Comparison of ENCODE assay signal across 23 cellular contexts in the genomic region with DNA sequence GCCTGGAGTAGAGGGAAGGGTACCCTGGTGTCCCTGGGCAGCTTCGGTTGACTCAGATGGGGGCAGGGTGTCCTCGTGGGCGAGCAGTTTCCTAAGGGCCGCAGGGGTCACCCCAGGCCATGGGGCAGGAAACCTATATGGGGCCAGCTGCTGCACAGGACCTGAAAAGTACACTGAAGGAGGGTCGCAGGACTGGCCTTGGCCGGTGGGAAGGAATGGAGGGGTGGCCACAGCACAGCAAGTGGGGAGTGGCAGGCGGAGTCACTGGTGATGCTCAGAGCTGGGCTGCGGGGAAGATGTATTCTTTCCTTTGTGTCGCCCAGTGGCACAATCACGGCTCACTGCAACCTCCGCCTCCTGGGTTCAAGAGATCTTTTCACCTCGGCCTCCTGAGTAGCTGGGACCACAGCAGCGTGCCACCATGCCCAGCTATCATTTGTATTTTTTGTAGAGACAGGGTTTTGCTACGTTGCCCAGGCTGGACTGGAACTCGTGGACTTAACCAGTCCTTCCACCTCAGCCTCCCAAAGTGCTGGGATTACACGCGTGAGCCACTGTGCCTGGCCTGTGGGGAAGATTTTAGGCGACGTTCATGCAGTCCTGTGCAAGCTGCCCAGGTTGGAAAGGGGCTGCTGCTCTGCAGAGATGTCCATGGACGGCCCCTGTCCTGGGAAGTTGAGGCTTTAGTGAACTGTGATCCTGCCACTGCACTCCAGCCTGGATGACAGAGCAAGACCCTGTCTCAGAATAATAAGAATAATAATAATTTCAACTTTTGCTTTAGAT. TPM values are rescaled to one million over a fixed set of nuclear protein-coding genes. Genes with fewer than 3 reads are reported as not detected.
"Had no signal": no experiment of that assay in that cellular context is flagged by ENCODE, and none has a peak within 500 bp of the region (broad histone marks: within the 10 kb centered on the region; RNA-seq: fewer than 3 reads in every experiment).

No MANE protein-coding gene starts in this region.

- DNase-seq: activated CD4-positive, alpha-beta memory T cell treated with anti-CD3 and anti-CD28 coated beads for 36 hours; activated CD4-positive, alpha-beta T cell treated with anti-CD3 and anti-CD28 coated beads for 4 hours; activated CD4-positive, CD25-positive, alpha-beta regulatory T cell; activated naive CD4-positive, alpha-beta T cell treated with anti-CD3 and anti-CD28 coated beads for 36 hours; activated T-cell treated with anti-CD3 and anti-CD28 coated beads, Interleukin-2, amount 50 U/mL, for 1 hour; cerebellar nuclear complex; effector CD4-positive, alpha-beta T cell; heart left ventricle; islet precursor cell; left cardiac atrium; mesenchymal stem cell; posterior cingulate gyrus; sigmoid colon; stimulated activated CD4-positive, alpha-beta T cell treated with anti-CD3 and anti-CD28 coated beads, Interleukin-15, amount 100 ng/mL, for 24 hours; stimulated activated naive CD4-positive, alpha-beta T cell treated with Interleukin-2 at 50 U/mL for 16 hours; substantia nigra; thyroid gland had no signal

- H3K27me3 Mint-ChIP-seq: activated CD4-positive, alpha-beta memory T cell treated with anti-CD3 and anti-CD28 coated beads for 36 hours had no signal

- H3K4me1 Mint-ChIP-seq: neural crest cell had no signal

- H3K27ac Mint-ChIP-seq: activated CD4-positive, alpha-beta memory T cell treated with anti-CD3 and anti-CD28 coated beads for 36 hours; activated naive CD4-positive, alpha-beta T cell treated with anti-CD3 and anti-CD28 coated beads for 36 hours; activated T-helper 2 cell treated with anti-CD3 and anti-CD28 coated beads, Interferon-gamma antibody, Interleukin-2, Interleukin-4, amounts not matched to agents 10 μg/mL and 5 μg/mL and 100 μg/mL, durations not matched to agents 14 hours and 24 hours and 36 hours; T-helper 1 cell treated with Interleukin-12 subunit alpha and Interleukin-12 subunit beta and Interleukin-4 antibody, amounts not matched to agents 30 μg/mL and 1 μg/mL, for 36 hours had no signal

- H3K4me3 Mint-ChIP-seq: activated CD4-positive, alpha-beta memory T cell treated with anti-CD3 and anti-CD28 coated beads for 36 hours; activated naive CD4-positive, alpha-beta T cell treated with anti-CD3 and anti-CD28 coated beads for 36 hours; neural crest cell; T-helper 1 cell treated with Interleukin-12 subunit alpha and Interleukin-12 subunit beta and Interleukin-4 antibody, amounts not matched to agents 30 μg/mL and 1 μg/mL, for 36 hours had no signal

- H3K9me3 Mint-ChIP-seq: activated CD4-positive, alpha-beta memory T cell treated with anti-CD3 and anti-CD28 coated beads for 36 hours; activated naive CD4-positive, alpha-beta T cell treated with anti-CD3 and anti-CD28 coated beads for 36 hours; activated T-helper 2 cell treated with anti-CD3 and anti-CD28 coated beads, Interferon-gamma antibody, Interleukin-2, Interleukin-4, amounts not matched to agents 10 μg/mL and 5 μg/mL and 100 μg/mL, durations not matched to agents 14 hours and 24 hours and 36 hours; neural crest cell; T-helper 1 cell treated with Interleukin-12 subunit alpha and Interleukin-12 subunit beta and Interleukin-4 antibody, amounts not matched to agents 30 μg/mL and 1 μg/mL, for 36 hours had no signal

RNA-seq across cellular contexts. Expression of gene EFCAB12, which starts 57.2 kb away (rescaled TPM):
- total RNA-seq: epithelial cell of proximal tubule, fibroblast of villous mesenchyme, lower leg skin had no signal
